In genomic region chr16:79359082-79359481, GRCh38 we compare ENCODE assay signal across 11 cellular contexts.
"Had no signal": no experiment of that assay in that cellular context is flagged by ENCODE, and none has a peak within 500 bp of the region (broad histone marks: within the 10 kb centered on the region; RNA-seq: fewer than 3 reads in every experiment).

No MANE protein-coding gene starts in this region.

- H3K36me3 ChIP-seq: HAP-1 had no signal

- H3K4me1 ChIP-seq: HAP-1 had no signal

- H3K9me3 ChIP-seq: HAP-1 had no signal

- H3K4me3 Mint-ChIP-seq: HFFc6, IgD-negative memory B cell had no signal

- H3K27ac Mint-ChIP-seq: HFFc6, IgD-negative memory B cell had no signal

- H3K9me3 Mint-ChIP-seq: IgD-negative memory B cell had no signal

- H3K4me2 ChIP-seq: KMS-11 had no signal

- H3K27ac ChIP-seq: GM23248, HL-60, KMS-11 had no signal

- DNase-seq: GM23248, GOT3, H7, HFFc6, KBM-7 had no signal

- H3K4me1 Mint-ChIP-seq: IgD-negative memory B cell had no signal

- H3K4me3 ChIP-seq: GM23248, HAP-1 had no signal

- ATAC-seq: HCT116, HepG2 had no signal

- H3K9ac ChIP-seq: GM23248, KMS-11 had no signal
